In the genomic region with DNA sequence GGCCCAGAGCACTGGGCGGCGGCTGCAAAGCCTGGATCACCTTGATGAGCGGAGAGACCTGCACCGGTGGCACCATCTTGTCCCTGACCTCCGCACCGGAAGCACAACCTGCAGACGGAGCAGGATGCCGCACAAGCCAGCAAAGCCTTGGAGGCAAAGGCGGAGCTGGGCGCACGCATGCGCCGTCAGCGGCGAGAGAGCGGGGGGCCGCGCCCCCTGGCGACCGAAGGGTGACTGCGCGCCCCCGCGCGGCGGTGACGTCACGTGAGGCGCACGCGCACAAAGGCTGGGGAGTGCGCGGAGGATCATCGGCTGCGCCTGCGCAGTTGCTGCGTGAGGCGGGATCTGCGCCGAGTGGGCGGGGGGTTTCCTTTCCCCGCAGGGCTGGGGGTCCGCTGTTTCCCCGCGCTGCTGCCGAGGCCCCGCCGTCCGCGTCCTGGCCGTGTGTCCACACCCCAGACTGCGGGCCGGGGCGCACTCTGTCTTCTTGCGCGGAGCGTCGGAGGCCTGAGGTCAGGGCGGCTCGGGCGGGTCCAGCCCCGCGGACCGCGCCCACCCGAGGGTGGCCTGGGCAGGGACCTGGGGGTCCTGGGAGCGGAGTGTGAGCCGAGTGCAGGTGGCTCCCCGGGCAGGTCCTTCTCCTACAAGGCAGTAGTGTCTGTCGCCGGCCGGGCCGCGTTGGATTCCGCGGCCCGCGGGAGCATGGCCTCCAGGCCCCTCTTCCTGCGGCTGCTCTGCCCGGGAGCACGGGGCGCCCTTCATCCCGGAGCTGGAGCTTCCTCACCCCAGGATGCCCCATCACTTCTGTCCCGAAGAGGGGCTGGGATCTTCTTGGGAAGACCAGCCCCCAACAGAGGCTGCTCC, we compare ENCODE assay signal across 1 cellular context.
TF ChIP-seq lines count a peak whose summit lies in the region.

A gene with protein sequence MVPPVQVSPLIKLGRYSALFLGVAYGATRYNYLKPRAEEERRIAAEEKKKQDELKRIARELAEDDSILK (minus strand): TSS at position 105 of the 864 bp plus-strand sequence. CDS start 29 bp downstream, at position 76.
MYL5 (plus strand) TSS at position 371 of the 864 bp plus-strand sequence. CDS start 3,485 bp downstream, outside the sequence.

TF ChIP-seq in K562, 482 proteins besides CTCF, POLR2A, EP300 and RAD21 (continued from another document and continues in another):
- TF ChIP-seq ZNF707 (CRISPR knock-in tag; conservative IDR thresholded peaks at IDR 0.05): no peak
- peak; percentile 93 for TF ChIP-seq USF1 (CRISPR knock-in tag; IDR thresholded peaks at IDR 0.05)
- TF ChIP-seq TAF9B (IDR thresholded peaks at IDR 0.05; ENCODE audit: partially characterized antibody): no peak
- TF ChIP-seq SMAD1 (IDR thresholded peaks at IDR 0.05; ENCODE audit: low read depth, low read length, partially characterized antibody): no peak
- peak; percentile 68 for TF ChIP-seq ETV1 (tag; conservative IDR thresholded peaks at IDR 0.05; ENCODE audit: low read depth)
- TF ChIP-seq TCFL5 (CRISPR knock-in tag; conservative IDR thresholded peaks at IDR 0.05): no peak
- TF ChIP-seq, protein P1, sequence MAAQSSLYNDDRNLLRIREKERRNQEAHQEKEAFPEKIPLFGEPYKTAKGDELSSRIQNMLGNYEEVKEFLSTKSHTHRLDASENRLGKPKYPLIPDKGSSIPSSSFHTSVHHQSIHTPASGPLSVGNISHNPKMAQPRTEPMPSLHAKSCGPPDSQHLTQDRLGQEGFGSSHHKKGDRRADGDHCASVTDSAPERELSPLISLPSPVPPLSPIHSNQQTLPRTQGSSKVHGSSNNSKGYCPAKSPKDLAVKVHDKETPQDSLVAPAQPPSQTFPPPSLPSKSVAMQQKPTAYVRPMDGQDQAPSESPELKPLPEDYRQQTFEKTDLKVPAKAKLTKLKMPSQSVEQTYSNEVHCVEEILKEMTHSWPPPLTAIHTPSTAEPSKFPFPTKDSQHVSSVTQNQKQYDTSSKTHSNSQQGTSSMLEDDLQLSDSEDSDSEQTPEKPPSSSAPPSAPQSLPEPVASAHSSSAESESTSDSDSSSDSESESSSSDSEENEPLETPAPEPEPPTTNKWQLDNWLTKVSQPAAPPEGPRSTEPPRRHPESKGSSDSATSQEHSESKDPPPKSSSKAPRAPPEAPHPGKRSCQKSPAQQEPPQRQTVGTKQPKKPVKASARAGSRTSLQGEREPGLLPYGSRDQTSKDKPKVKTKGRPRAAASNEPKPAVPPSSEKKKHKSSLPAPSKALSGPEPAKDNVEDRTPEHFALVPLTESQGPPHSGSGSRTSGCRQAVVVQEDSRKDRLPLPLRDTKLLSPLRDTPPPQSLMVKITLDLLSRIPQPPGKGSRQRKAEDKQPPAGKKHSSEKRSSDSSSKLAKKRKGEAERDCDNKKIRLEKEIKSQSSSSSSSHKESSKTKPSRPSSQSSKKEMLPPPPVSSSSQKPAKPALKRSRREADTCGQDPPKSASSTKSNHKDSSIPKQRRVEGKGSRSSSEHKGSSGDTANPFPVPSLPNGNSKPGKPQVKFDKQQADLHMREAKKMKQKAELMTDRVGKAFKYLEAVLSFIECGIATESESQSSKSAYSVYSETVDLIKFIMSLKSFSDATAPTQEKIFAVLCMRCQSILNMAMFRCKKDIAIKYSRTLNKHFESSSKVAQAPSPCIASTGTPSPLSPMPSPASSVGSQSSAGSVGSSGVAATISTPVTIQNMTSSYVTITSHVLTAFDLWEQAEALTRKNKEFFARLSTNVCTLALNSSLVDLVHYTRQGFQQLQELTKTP (IDR thresholded peaks at IDR 0.05; ENCODE audit: low read depth in 1 of 2, partially characterized antibody in 2 of 2): no peak
- TF ChIP-seq, protein P2, sequence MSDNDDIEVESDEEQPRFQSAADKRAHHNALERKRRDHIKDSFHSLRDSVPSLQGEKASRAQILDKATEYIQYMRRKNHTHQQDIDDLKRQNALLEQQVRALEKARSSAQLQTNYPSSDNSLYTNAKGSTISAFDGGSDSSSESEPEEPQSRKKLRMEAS (CRISPR knock-in tag; IDR thresholded peaks at IDR 0.05): no peak; the same call in 1 of the 2 replicates
- TF ChIP-seq ZNF668 (CRISPR knock-in tag; IDR thresholded peaks at IDR 0.05): no peak
- no peak for TF ChIP-seq HOXB6 (CRISPR knock-in tag; IDR thresholded peaks at IDR 0.05; ENCODE audit: borderline replicate concordance)
- TF ChIP-seq MCM5 (IDR thresholded peaks at IDR 0.05; ENCODE audit: low read depth): no peak
- peak; percentile 38; the same call in 1 of the 2 replicates for TF ChIP-seq ETV5 (CRISPR knock-in tag; IDR thresholded peaks at IDR 0.05; ENCODE audit: low read depth)
- TF ChIP-seq RBM25 (IDR thresholded peaks at IDR 0.05; ENCODE audit: low read depth, low read length, severe bottlenecking): no peak
- no peak for TF ChIP-seq RFX1 (IDR thresholded peaks at IDR 0.05)
- peak; percentile 64 for TF ChIP-seq KDM5B (IDR thresholded peaks at IDR 0.05; ENCODE audit: insufficient replicate concordance, low read depth, low read length)
- TF ChIP-seq THRA (IDR thresholded peaks at IDR 0.05): no peak
- TF ChIP-seq XRCC3 (IDR thresholded peaks at IDR 0.05): no peak
- TF ChIP-seq, protein P3, sequence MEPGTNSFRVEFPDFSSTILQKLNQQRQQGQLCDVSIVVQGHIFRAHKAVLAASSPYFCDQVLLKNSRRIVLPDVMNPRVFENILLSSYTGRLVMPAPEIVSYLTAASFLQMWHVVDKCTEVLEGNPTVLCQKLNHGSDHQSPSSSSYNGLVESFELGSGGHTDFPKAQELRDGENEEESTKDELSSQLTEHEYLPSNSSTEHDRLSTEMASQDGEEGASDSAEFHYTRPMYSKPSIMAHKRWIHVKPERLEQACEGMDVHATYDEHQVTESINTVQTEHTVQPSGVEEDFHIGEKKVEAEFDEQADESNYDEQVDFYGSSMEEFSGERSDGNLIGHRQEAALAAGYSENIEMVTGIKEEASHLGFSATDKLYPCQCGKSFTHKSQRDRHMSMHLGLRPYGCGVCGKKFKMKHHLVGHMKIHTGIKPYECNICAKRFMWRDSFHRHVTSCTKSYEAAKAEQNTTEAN (CRISPR knock-in tag; IDR thresholded peaks at IDR 0.05): 0 out of 2 replicates have a peak, but pooled peaks have one; percentile 33
- no peak for TF ChIP-seq MECOM (CRISPR knock-in tag; IDR thresholded peaks at IDR 0.05)
- TF ChIP-seq CREBBP (IDR thresholded peaks at IDR 0.05; ENCODE audit: low read depth, low read length): no peak
- TF ChIP-seq ZZZ3 (IDR thresholded peaks at IDR 0.05): no peak
- peak; percentile 33; the same call in 1 of the 2 replicates for TF ChIP-seq CHD2 (IDR thresholded peaks at IDR 0.05; ENCODE audit: low read depth, low read length)
- peak; percentile 80 for TF ChIP-seq SIN3B (IDR thresholded peaks at IDR 0.05; ENCODE audit: low read depth)
- TF ChIP-seq, protein P4, sequence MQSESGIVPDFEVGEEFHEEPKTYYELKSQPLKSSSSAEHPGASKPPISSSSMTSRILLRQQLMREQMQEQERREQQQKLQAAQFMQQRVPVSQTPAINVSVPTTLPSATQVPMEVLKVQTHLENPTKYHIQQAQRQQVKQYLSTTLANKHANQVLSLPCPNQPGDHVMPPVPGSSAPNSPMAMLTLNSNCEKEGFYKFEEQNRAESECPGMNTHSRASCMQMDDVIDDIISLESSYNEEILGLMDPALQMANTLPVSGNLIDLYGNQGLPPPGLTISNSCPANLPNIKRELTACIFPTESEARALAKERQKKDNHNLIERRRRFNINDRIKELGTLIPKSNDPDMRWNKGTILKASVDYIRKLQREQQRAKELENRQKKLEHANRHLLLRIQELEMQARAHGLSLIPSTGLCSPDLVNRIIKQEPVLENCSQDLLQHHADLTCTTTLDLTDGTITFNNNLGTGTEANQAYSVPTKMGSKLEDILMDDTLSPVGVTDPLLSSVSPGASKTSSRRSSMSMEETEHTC (IDR thresholded peaks at IDR 0.05): no peak
- no peak for TF ChIP-seq ZNF766 (CRISPR knock-in tag; conservative IDR thresholded peaks at IDR 0.05)
- TF ChIP-seq, protein P5, sequence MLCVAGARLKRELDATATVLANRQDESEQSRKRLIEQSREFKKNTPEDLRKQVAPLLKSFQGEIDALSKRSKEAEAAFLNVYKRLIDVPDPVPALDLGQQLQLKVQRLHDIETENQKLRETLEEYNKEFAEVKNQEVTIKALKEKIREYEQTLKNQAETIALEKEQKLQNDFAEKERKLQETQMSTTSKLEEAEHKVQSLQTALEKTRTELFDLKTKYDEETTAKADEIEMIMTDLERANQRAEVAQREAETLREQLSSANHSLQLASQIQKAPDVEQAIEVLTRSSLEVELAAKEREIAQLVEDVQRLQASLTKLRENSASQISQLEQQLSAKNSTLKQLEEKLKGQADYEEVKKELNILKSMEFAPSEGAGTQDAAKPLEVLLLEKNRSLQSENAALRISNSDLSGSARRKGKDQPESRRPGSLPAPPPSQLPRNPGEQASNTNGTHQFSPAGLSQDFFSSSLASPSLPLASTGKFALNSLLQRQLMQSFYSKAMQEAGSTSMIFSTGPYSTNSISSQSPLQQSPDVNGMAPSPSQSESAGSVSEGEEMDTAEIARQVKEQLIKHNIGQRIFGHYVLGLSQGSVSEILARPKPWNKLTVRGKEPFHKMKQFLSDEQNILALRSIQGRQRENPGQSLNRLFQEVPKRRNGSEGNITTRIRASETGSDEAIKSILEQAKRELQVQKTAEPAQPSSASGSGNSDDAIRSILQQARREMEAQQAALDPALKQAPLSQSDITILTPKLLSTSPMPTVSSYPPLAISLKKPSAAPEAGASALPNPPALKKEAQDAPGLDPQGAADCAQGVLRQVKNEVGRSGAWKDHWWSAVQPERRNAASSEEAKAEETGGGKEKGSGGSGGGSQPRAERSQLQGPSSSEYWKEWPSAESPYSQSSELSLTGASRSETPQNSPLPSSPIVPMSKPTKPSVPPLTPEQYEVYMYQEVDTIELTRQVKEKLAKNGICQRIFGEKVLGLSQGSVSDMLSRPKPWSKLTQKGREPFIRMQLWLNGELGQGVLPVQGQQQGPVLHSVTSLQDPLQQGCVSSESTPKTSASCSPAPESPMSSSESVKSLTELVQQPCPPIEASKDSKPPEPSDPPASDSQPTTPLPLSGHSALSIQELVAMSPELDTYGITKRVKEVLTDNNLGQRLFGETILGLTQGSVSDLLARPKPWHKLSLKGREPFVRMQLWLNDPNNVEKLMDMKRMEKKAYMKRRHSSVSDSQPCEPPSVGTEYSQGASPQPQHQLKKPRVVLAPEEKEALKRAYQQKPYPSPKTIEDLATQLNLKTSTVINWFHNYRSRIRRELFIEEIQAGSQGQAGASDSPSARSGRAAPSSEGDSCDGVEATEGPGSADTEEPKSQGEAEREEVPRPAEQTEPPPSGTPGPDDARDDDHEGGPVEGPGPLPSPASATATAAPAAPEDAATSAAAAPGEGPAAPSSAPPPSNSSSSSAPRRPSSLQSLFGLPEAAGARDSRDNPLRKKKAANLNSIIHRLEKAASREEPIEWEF (CRISPR knock-in tag; IDR thresholded peaks at IDR 0.05): no peak
- TF ChIP-seq TGIF2 (CRISPR knock-in tag; IDR thresholded peaks at IDR 0.05): no peak
- TF ChIP-seq PHB2 (IDR thresholded peaks at IDR 0.05; ENCODE audit: low read depth): no peak
- TF ChIP-seq, protein P6, sequence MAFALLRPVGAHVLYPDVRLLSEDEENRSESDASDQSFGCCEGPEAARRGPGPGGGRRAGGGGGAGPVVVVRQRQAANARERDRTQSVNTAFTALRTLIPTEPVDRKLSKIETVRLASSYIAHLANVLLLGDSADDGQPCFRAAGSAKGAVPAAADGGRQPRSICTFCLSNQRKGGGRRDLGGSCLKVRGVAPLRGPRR (CRISPR knock-in tag; IDR thresholded peaks at IDR 0.05): no peak
- no peak for TF ChIP-seq PCBP2 (IDR thresholded peaks at IDR 0.05; ENCODE audit: low read depth, low read length, poor library complexity, severe bottlenecking)
- no peak; the same call in 1 of the 2 replicates for TF ChIP-seq ATF6 (CRISPR knock-in tag; IDR thresholded peaks at IDR 0.05)
